17 cellular contexts compared by ENCODE assay signal in genomic region chr1:214116258-214116657, GRCh38.
A peak's percentile ranks its signal among the peaks of the same experiment; 100 is the strongest.
DNase-seq lines count a peak whose midpoint lies in the region; ATAC-seq and TF ChIP-seq lines count a peak whose summit lies in the region.
"Had no signal": no experiment of that assay in that cellular context is flagged by ENCODE, and none has a peak within 500 bp of the region (broad histone marks: within the 10 kb centered on the region; RNA-seq: fewer than 3 reads in every experiment).

No MANE protein-coding gene starts in this region.

- peaks cover 15% of the 10 kb centered on the region for H3K9me3 ChIP-seq in PC-3 (ENCODE audit: low read length)
- H3K9me3 ChIP-seq in CD4-positive, alpha-beta T cell (ENCODE audit: control insufficient read depth, low read length): peaks cover 18% of the 10 kb centered on the region

- H3F3A ChIP-seq in PC-3 (ENCODE audit: low read length, unreplicated experiment): no peaks in the 10 kb centered on the region

- H3K4me1 ChIP-seq in PC-3 (ENCODE audit: insufficient read depth, low read length): no peaks in the 10 kb centered on the region

- peaks cover 21% of the 10 kb centered on the region for H3K36me3 Mint-ChIP-seq in CD4-positive, alpha-beta T cell (ENCODE audit: low read depth)
- no peaks in the 10 kb centered on the region for H3K36me3 Mint-ChIP-seq in stimulated activated naive B cell treated with anti-CD40 and anti-IgM and Interleukin-4, amounts not matched to agents 10 μg/mL and 1 μg/mL and 100 μg/mL, for 72 hours

- no peak overlapping the region for H3K27ac Mint-ChIP-seq in CD4-positive, alpha-beta T cell
- no peak overlapping the region for H3K27ac Mint-ChIP-seq in stimulated activated naive B cell treated with anti-CD40 and anti-IgM and Interleukin-4, amounts not matched to agents 10 μg/mL and 1 μg/mL and 100 μg/mL, for 72 hours
- H3K27ac Mint-ChIP-seq: B cell; CD4-positive, alpha-beta memory T cell; H9 had no signal

- no peaks in the 10 kb centered on the region for H3K27me3 Mint-ChIP-seq in CD4-positive, alpha-beta T cell
- H3K27me3 Mint-ChIP-seq in stimulated activated naive B cell treated with anti-CD40 and anti-IgM and Interleukin-4, amounts not matched to agents 10 μg/mL and 1 μg/mL and 100 μg/mL, for 72 hours: no peaks in the 10 kb centered on the region
- H3K27me3 Mint-ChIP-seq: B cell; CD4-positive, alpha-beta memory T cell had no signal

- peaks cover 7% of the 10 kb centered on the region for H3K4me1 Mint-ChIP-seq in CD4-positive, alpha-beta T cell (ENCODE audit: low read depth)
- no peaks in the 10 kb centered on the region for H3K4me1 Mint-ChIP-seq in stimulated activated naive B cell treated with anti-CD40 and anti-IgM and Interleukin-4, amounts not matched to agents 10 μg/mL and 1 μg/mL and 100 μg/mL, for 72 hours
- H3K4me1 Mint-ChIP-seq: B cell; CD4-positive, alpha-beta memory T cell had no signal

- H3K36me3 ChIP-seq in PC-3 (ENCODE audit: low read depth, low read length): no peaks in the 10 kb centered on the region

- H2AFZ ChIP-seq in PC-3 (ENCODE audit: low read length): no peak overlapping the region

- H3K4me3 Mint-ChIP-seq in CD4-positive, alpha-beta T cell: no peak overlapping the region
- H3K4me3 Mint-ChIP-seq in stimulated activated naive B cell treated with anti-CD40 and anti-IgM and Interleukin-4, amounts not matched to agents 10 μg/mL and 1 μg/mL and 100 μg/mL, for 72 hours: no peak overlapping the region
- H3K4me3 Mint-ChIP-seq: B cell, H9 had no signal

- no peak overlapping the region for H3K27ac ChIP-seq in PC-3 (ENCODE audit: low read length)
- H3K27ac ChIP-seq in CD4-positive, alpha-beta T cell (ENCODE audit: low read depth, low read length): no peak overlapping the region

- POLR2A ChIA-PET in PC-3 (lab: Charles Lee; ENCODE audit: unreplicated experiment): no interaction called here
- POLR2A ChIA-PET in CD4-positive, alpha-beta T cell (lab: Charles Lee): no interaction called here

- CTCF ChIA-PET in PC-3 (lab: Charles Lee): no interaction called here
- CTCF ChIA-PET in CD4-positive, alpha-beta T cell (lab: Charles Lee): no interaction called here

- H4K20me1 ChIP-seq in PC-3 (ENCODE audit: low read length): no peaks in the 10 kb centered on the region

- no peak for TF ChIP-seq CTCF in PC-3 (conservative IDR thresholded peaks at IDR 0.05; ENCODE audit: low read depth, low read length)
- no peak for TF ChIP-seq CTCF in CD4-positive, alpha-beta T cell (IDR thresholded peaks at IDR 0.05)

- intact Hi-C loops in PC-3 (cut with micrococcal nuclease): no loop called here
- intact Hi-C loops in CD4-positive, alpha-beta T cell (cut with DNase I, micrococcal nuclease): no loop called here

- peaks cover 17% of the 10 kb centered on the region for H3K9me3 Mint-ChIP-seq in CD4-positive, alpha-beta T cell
- H3K9me3 Mint-ChIP-seq in stimulated activated naive B cell treated with anti-CD40 and anti-IgM and Interleukin-4, amounts not matched to agents 10 μg/mL and 1 μg/mL and 100 μg/mL, for 72 hours: peaks cover 6 to 14% of the 10 kb centered on the region in 2 donors

- no peaks in the 10 kb centered on the region for H3K79me2 ChIP-seq in PC-3 (ENCODE audit: low read length)

- H3K4me3 ChIP-seq in PC-3 (ENCODE audit: low read length): no peak overlapping the region

- BruUV-seq in PC-3 (replicated peaks; lab: Mats Ljungman, UMichigan): no TSS peak

- H3K4me2 ChIP-seq in PC-3 (ENCODE audit: low read length): no peak overlapping the region

- no peaks in the 10 kb centered on the region for H3K9me2 ChIP-seq in PC-3 (replicated peaks; ENCODE audit: low read length)

- peak; percentile 11 for DNase-seq in EH (ENCODE audit: low read depth)
- DNase-seq in M059J (ENCODE audit: low read depth): peak; percentile 47
- peak; percentile 81 for DNase-seq in dermis blood vessel endothelial cell
- peak; percentile 69 for DNase-seq in glomerular endothelial cell (ENCODE audit: extremely low read depth, low read depth, low spot score)
- DNase-seq in PC-3: no peak
- DNase-seq in CD4-positive, alpha-beta T cell: no peak
- no peak for DNase-seq in stimulated activated naive B cell treated with anti-CD40 and anti-IgM and Interleukin-4, amounts not matched to agents 10 μg/mL and 1 μg/mL and 100 μg/mL, for 72 hours
- no peak for DNase-seq in LoVo (ENCODE audit: low spot score)
- DNase-seq: 8988T; ACHN; C1 segment of cervical spinal cord; CD4-positive, alpha-beta memory T cell; DMS79; GDM1; GOT3; H9 had no signal

- no peak; the same call in 1 of the 2 replicates for ATAC-seq in PC-3
- ATAC-seq in CD4-positive, alpha-beta T cell (ENCODE audit: poor library complexity): no peak
- no peak for ATAC-seq in stimulated activated naive B cell treated with anti-CD40 and anti-IgM and Interleukin-4, amounts not matched to agents 10 μg/mL and 1 μg/mL and 100 μg/mL, for 72 hours (replicated peaks)

- no peak overlapping the region for H3K9ac ChIP-seq in PC-3 (ENCODE audit: low read length)

- peaks cover 31% of the 10 kb centered on the region; the same call in 1 of the 2 replicates for H3K27me3 ChIP-seq in PC-3 (ENCODE audit: low read length)
- H3K27me3 ChIP-seq in CD4-positive, alpha-beta T cell (ENCODE audit: control insufficient read depth, insufficient read depth, low read length): no peaks in the 10 kb centered on the region

Comparison
In these comparisons a context has a peak if more than half of its experiments do, and no peak if none do; other contexts are left out.
1. DNase-seq: peak in EH (single experiment), M059J (single experiment), dermis blood vessel endothelial cell (single experiment) and glomerular endothelial cell (single experiment); none in PC-3 (single experiment), CD4-positive, alpha-beta T cell (0 of 10), stimulated activated naive B cell treated with anti-CD40 and anti-IgM and Interleukin-4, amounts not matched to agents 10 μg/mL and 1 μg/mL and 100 μg/mL, for 72 hours (single experiment) and LoVo (single experiment).